ENCODE assay signal across 8 cellular contexts in genomic region chr7:72924417-72924747, GRCh38. TPM values are rescaled to one million over a fixed set of nuclear protein-coding genes. Genes with fewer than 3 reads are reported as not detected.
DNase-seq lines count a peak whose midpoint lies in the region; ATAC-seq lines count a peak whose summit lies in the region.

No MANE protein-coding gene starts in this region.

- H3K27ac ChIP-seq in substantia nigra (ENCODE audit: low read depth, low read length, poor library complexity, severe bottlenecking): peak overlapping the region; percentile 76

- H3K4me3 Mint-ChIP-seq in activated T-helper 17 cell treated with anti-CD3 and anti-CD28 coated beads, Interleukin-2, amount 50 U/mL, for 72 hours: peak overlapping the region; percentile 89
- peak overlapping the region; percentile 92 to 100 (median 98) for H3K4me3 Mint-ChIP-seq in immature natural killer cell

- H3K36me3 Mint-ChIP-seq in activated T-helper 17 cell treated with anti-CD3 and anti-CD28 coated beads, Interleukin-2, amount 50 U/mL, for 72 hours (ENCODE audit: low read depth): peaks cover 96% of the 10 kb centered on the region
- H3K36me3 Mint-ChIP-seq in immature natural killer cell: peaks cover 12 to 25% (median 15%) of the 10 kb centered on the region in 3 donors

- H3K27ac Mint-ChIP-seq in activated T-helper 17 cell treated with anti-CD3 and anti-CD28 coated beads, Interleukin-2, amount 50 U/mL, for 72 hours: peak overlapping the region; percentile 87
- peak overlapping the region; percentile 96 to 100 (median 99) for H3K27ac Mint-ChIP-seq in immature natural killer cell

- H3K27me3 Mint-ChIP-seq in activated T-helper 17 cell treated with anti-CD3 and anti-CD28 coated beads, Interleukin-2, amount 50 U/mL, for 72 hours: no peaks in the 10 kb centered on the region
- H3K27me3 Mint-ChIP-seq in immature natural killer cell (ENCODE audit: low read depth in 3 of 3): peaks cover 4 to 15% (median 10%) of the 10 kb centered on the region in 3 donors

- peaks cover 25% of the 10 kb centered on the region for H3K4me1 Mint-ChIP-seq in activated T-helper 17 cell treated with anti-CD3 and anti-CD28 coated beads, Interleukin-2, amount 50 U/mL, for 72 hours
- peaks cover 31 to 43% of the 10 kb centered on the region in 2 donors for H3K4me1 Mint-ChIP-seq in immature natural killer cell

- no peak for DNase-seq in immature natural killer cell
- DNase-seq in substantia nigra (lab: John Stamatoyannopoulos, UW): no peak
- DNase-seq in NCI-H1930 (lab: John Stamatoyannopoulos, UW): no peak
- no peak for DNase-seq in T1000 (lab: John Stamatoyannopoulos, UW)
- DNase-seq in NCI-H1694 (lab: John Stamatoyannopoulos, UW): no peak

- H3K9me3 Mint-ChIP-seq in activated T-helper 17 cell treated with anti-CD3 and anti-CD28 coated beads, Interleukin-2, amount 50 U/mL, for 72 hours: no peaks in the 10 kb centered on the region
- no peaks in the 10 kb centered on the region for H3K9me3 Mint-ChIP-seq in immature natural killer cell

- ATAC-seq in GM19023 (IDR thresholded peaks at IDR 0.05; ENCODE audit: unreplicated experiment) (peak; percentile 12), HG03097 (IDR thresholded peaks at IDR 0.05; ENCODE audit: low FRiP score, unreplicated experiment) (peak; percentile 15)
- ATAC-seq in activated T-helper 17 cell treated with anti-CD3 and anti-CD28 coated beads, Interleukin-2, amount 50 U/mL, for 72 hours (replicated peaks): peak; percentile 45

RNA-seq across cellular contexts. Expression of gene POM121, which starts 0.5 kb away (rescaled TPM):
- 100 to 1,000 TPM in 1 of 2 donors, 10 to 100 TPM in 1; 86.1 to 132 TPM for total RNA-seq in activated T-helper 17 cell treated with anti-CD3 and anti-CD28 coated beads, Interleukin-2, amount 50 U/mL, for 72 hours
- 10 to 100 TPM in 1 of 3 donors, 1 to 10 TPM in 2; 4.4 to 23.0 (median 7.4) TPM for polyA plus RNA-seq in immature natural killer cell

RNA-seq across cellular contexts. Expression of gene TRIM74, which starts 44.9 kb away (rescaled TPM):
- total RNA-seq in activated T-helper 17 cell treated with anti-CD3 and anti-CD28 coated beads, Interleukin-2, amount 50 U/mL, for 72 hours: 1 to 10 TPM in 1 of 2 donors, under 1 TPM in 1; 0.89 to 1.5 TPM
- polyA plus RNA-seq in immature natural killer cell: not detected
